In genomic region chr2:97779141-97779540, GRCh38 we compare ENCODE assay signal across 29 cellular contexts.
"Had no signal": no experiment of that assay in that cellular context is flagged by ENCODE, and none has a peak within 500 bp of the region (broad histone marks: within the 10 kb centered on the region; RNA-seq: fewer than 3 reads in every experiment).

No MANE protein-coding gene starts in this region.

- H3K4me1 ChIP-seq: pancreas, prostate gland, suprapubic skin, tibial artery, upper lobe of right lung had no signal

- H3K4me1 Mint-ChIP-seq: mesothelial cell of epicardium had no signal

- H3K9me3 Mint-ChIP-seq: immature natural killer cell; mesothelial cell of epicardium; naive B cell; natural killer cell; stimulated activated naive CD8-positive, alpha-beta T cell treated with anti-CD3 and anti-CD28 coated beads, Interleukin-15, Interleukin-2, amounts not matched to agents 100 ng/mL and 50 ng/mL, for 24 hours had no signal

- H3K27ac Mint-ChIP-seq: immature natural killer cell; mesothelial cell of epicardium; natural killer cell; nephron progenitor cell; stimulated activated naive CD8-positive, alpha-beta T cell treated with anti-CD3 and anti-CD28 coated beads, Interleukin-15, Interleukin-2, amounts not matched to agents 100 ng/mL and 50 ng/mL, for 24 hours had no signal

- H3K36me3 ChIP-seq: prostate gland had no signal

- H3K4me3 Mint-ChIP-seq: immature natural killer cell; mesothelial cell of epicardium; naive B cell; natural killer cell; nephron progenitor cell; stimulated activated naive CD8-positive, alpha-beta T cell treated with anti-CD3 and anti-CD28 coated beads, Interleukin-15, Interleukin-2, amounts not matched to agents 100 ng/mL and 50 ng/mL, for 24 hours had no signal

- DNase-seq: hippocampal formation; immature natural killer cell; left ventricle myocardium inferior; mesendoderm; naive B cell; natural killer cell; nephron progenitor cell; nucleus accumbens; pancreas; retina; right cardiac atrium; stimulated activated CD4-positive, alpha-beta T cell treated with anti-CD3 and anti-CD28 coated beads, Interleukin-12 subunit alpha, Interleukin-12 subunit beta, amount 100 ng/mL, for 4 hours; stimulated activated CD4-positive, alpha-beta T cell treated with anti-CD3 and anti-CD28 coated beads, Interleukin-15, amount 100 ng/mL, for 24 hours; stimulated activated CD4-positive, alpha-beta T cell treated with anti-CD3 and anti-CD28 coated beads, Interleukin-2, amount 100 ng/mL, for 24 hours; stimulated activated CD4-positive, alpha-beta T cell treated with anti-CD3 and anti-CD28 coated beads, Interleukin-4, amount 100 ng/mL, for 1 hour; stimulated activated naive CD4-positive, alpha-beta T cell; tibial artery; trophoblast cell; upper lobe of right lung had no signal

- H3K27me3 Mint-ChIP-seq: naive B cell; stimulated activated naive CD8-positive, alpha-beta T cell treated with anti-CD3 and anti-CD28 coated beads, Interleukin-15, Interleukin-2, amounts not matched to agents 100 ng/mL and 50 ng/mL, for 24 hours had no signal

- ATAC-seq: natural killer cell, pancreas, right cardiac atrium, sciatic nerve, upper lobe of right lung had no signal

- FAIRE-seq: islet of Langerhans, pancreas, urothelium cell line had no signal

- H3K4me3 ChIP-seq: left ventricle myocardium inferior, lung, pancreas, prostate gland, skin epidermis, suprapubic skin, thoracic aorta, tibial artery, upper lobe of right lung had no signal

- H3K9me3 ChIP-seq: left ventricle myocardium inferior, pancreas, prostate gland, suprapubic skin, thoracic aorta, tibial artery, upper lobe of right lung had no signal

- H3K27me3 ChIP-seq: pancreas, suprapubic skin, tibial artery, upper lobe of right lung had no signal

- H3K27ac ChIP-seq: left ventricle myocardium inferior, pancreas, prostate gland, skin epidermis, suprapubic skin, thoracic aorta, tibial artery, upper lobe of right lung had no signal
